Comparison of ENCODE assay signal across 1 cellular context in the genomic region with DNA sequence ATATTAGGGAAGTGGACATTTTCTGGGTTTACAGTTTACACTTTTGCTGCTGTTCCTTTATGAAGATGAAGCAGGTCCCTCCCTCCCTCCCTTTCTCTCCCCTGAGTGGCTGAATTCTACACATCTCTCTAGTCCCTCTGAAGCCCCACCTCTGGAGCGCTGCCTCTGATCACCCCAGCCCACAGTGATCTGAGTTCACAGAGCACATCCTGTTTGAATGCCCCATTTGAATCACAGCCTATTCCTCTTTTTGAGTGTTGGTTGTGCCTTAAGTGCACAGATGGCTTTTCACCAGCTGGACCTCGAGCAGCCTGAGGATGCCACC.
A peak's percentile ranks its signal among the peaks of the same experiment; 100 is the strongest.
TF ChIP-seq lines count a peak whose summit lies in the region.

No MANE protein-coding gene starts in this region.

TF ChIP-seq in HepG2, 621 proteins besides CTCF, POLR2A, EP300 and RAD21 (continued from another document):
- no peak for TF ChIP-seq ZNF318 (CRISPR knock-in tag; IDR thresholded peaks at IDR 0.05)
- no peak for TF ChIP-seq ZNF503 (CRISPR knock-in tag; IDR thresholded peaks at IDR 0.05)
- no peak for TF ChIP-seq LCORL (IDR thresholded peaks at IDR 0.05)
- TF ChIP-seq LCORL (CRISPR knock-in tag; IDR thresholded peaks at IDR 0.05) = peak; percentile 18; the same call in 1 of the 2 replicates
- TF ChIP-seq SALL2 (CRISPR knock-in tag; IDR thresholded peaks at IDR 0.05) = no peak
- TF ChIP-seq GATAD1 (CRISPR knock-in tag; IDR thresholded peaks at IDR 0.05) = no peak
- no peak for TF ChIP-seq SKI (IDR thresholded peaks at IDR 0.05; ENCODE audit: partially characterized antibody)
- TF ChIP-seq CCDC6 (CRISPR knock-in tag; IDR thresholded peaks at IDR 0.05) = no peak
- TF ChIP-seq ZNF510 (CRISPR knock-in tag; IDR thresholded peaks at IDR 0.05; ENCODE audit: low read depth) = no peak
- TF ChIP-seq PITX1 (CRISPR knock-in tag; IDR thresholded peaks at IDR 0.05) = no peak
- no peak for TF ChIP-seq ZNF569 (CRISPR knock-in tag; IDR thresholded peaks at IDR 0.05; ENCODE audit: borderline replicate concordance)
- TF ChIP-seq ZBTB8A (CRISPR knock-in tag; IDR thresholded peaks at IDR 0.05; ENCODE audit: borderline replicate concordance, low read depth) = no peak
- TF ChIP-seq STAG1 (CRISPR knock-in tag; IDR thresholded peaks at IDR 0.05) = no peak
- 0 out of 2 replicates have a peak, but pooled peaks have one; percentile 13 for TF ChIP-seq ZBTB2 (CRISPR knock-in tag; IDR thresholded peaks at IDR 0.05; ENCODE audit: low read depth)
- no peak for TF ChIP-seq AHR (CRISPR knock-in tag; IDR thresholded peaks at IDR 0.05)
- TF ChIP-seq NKX3-1 (CRISPR knock-in tag; IDR thresholded peaks at IDR 0.05) = no peak
- TF ChIP-seq ZNF224 (CRISPR knock-in tag; IDR thresholded peaks at IDR 0.05) = no peak
- TF ChIP-seq FOXC1 (CRISPR knock-in tag; IDR thresholded peaks at IDR 0.05; ENCODE audit: borderline replicate concordance) = no peak
- TF ChIP-seq ZNF326 (CRISPR knock-in tag; IDR thresholded peaks at IDR 0.05; ENCODE audit: borderline replicate concordance) = no peak
- no peak for TF ChIP-seq ZBTB3 (CRISPR knock-in tag; IDR thresholded peaks at IDR 0.05; ENCODE audit: borderline replicate concordance, low read depth)
- TF ChIP-seq, protein P1, sequence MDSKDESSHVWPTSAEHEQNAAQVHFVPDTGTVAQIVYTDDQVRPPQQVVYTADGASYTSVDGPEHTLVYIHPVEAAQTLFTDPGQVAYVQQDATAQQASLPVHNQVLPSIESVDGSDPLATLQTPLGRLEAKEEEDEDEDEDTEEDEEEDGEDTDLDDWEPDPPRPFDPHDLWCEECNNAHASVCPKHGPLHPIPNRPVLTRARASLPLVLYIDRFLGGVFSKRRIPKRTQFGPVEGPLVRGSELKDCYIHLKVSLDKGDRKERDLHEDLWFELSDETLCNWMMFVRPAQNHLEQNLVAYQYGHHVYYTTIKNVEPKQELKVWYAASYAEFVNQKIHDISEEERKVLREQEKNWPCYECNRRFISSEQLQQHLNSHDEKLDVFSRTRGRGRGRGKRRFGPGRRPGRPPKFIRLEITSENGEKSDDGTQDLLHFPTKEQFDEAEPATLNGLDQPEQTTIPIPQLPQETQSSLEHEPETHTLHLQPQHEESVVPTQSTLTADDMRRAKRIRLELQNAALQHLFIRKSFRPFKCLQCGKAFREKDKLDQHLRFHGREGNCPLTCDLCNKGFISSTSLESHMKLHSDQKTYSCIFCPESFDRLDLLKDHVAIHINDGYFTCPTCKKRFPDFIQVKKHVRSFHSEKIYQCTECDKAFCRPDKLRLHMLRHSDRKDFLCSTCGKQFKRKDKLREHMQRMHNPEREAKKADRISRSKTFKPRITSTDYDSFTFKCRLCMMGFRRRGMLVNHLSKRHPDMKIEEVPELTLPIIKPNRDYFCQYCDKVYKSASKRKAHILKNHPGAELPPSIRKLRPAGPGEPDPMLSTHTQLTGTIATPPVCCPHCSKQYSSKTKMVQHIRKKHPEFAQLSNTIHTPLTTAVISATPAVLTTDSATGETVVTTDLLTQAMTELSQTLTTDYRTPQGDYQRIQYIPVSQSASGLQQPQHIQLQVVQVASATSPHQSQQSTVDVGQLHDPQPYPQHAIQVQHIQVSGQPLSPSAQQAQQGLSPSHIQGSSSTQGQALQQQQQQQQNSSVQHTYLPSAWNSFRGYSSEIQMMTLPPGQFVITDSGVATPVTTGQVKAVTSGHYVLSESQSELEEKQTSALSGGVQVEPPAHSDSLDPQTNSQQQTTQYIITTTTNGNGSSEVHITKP (CRISPR knock-in tag; IDR thresholded peaks at IDR 0.05; ENCODE audit: low read depth) = no peak
- TF ChIP-seq ZFP62 (CRISPR knock-in tag; IDR thresholded peaks at IDR 0.05) = no peak
- no peak; the same call in 1 of the 2 replicates for TF ChIP-seq ZNF614 (CRISPR knock-in tag; IDR thresholded peaks at IDR 0.05; ENCODE audit: borderline replicate concordance)
- no peak for TF ChIP-seq SATB2 (CRISPR knock-in tag; IDR thresholded peaks at IDR 0.05)
- TF ChIP-seq MXD1 (CRISPR knock-in tag; IDR thresholded peaks at IDR 0.05) = no peak
- TF ChIP-seq KLF11 (CRISPR knock-in tag; IDR thresholded peaks at IDR 0.05) = no peak
- no peak for TF ChIP-seq ZNF432 (CRISPR knock-in tag; IDR thresholded peaks at IDR 0.05; ENCODE audit: borderline replicate concordance)
- no peak for TF ChIP-seq ZNF124 (CRISPR knock-in tag; IDR thresholded peaks at IDR 0.05)
- no peak for TF ChIP-seq ZNF44 (CRISPR knock-in tag; IDR thresholded peaks at IDR 0.05)
- TF ChIP-seq POLR2G (IDR thresholded peaks at IDR 0.05; ENCODE audit: low read depth, low read length) = peak; percentile 87
- TF ChIP-seq ZNF234 (CRISPR knock-in tag; conservative IDR thresholded peaks at IDR 0.05) = no peak
- TF ChIP-seq RFX5 (IDR thresholded peaks at IDR 0.05; ENCODE audit: low read depth, low read length) = no peak
- 0 out of 2 replicates have a peak, but pooled peaks have one; percentile 7 for TF ChIP-seq RCOR2 (CRISPR knock-in tag; IDR thresholded peaks at IDR 0.05)
- TF ChIP-seq, protein P2, sequence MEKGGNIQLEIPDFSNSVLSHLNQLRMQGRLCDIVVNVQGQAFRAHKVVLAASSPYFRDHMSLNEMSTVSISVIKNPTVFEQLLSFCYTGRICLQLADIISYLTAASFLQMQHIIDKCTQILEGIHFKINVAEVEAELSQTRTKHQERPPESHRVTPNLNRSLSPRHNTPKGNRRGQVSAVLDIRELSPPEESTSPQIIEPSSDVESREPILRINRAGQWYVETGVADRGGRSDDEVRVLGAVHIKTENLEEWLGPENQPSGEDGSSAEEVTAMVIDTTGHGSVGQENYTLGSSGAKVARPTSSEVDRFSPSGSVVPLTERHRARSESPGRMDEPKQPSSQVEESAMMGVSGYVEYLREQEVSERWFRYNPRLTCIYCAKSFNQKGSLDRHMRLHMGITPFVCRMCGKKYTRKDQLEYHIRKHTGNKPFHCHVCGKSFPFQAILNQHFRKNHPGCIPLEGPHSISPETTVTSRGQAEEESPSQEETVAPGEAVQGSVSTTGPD (CRISPR knock-in tag; IDR thresholded peaks at IDR 0.05) = no peak
- no peak for TF ChIP-seq FOXA1 (IDR thresholded peaks at IDR 0.05)
- no peak for TF ChIP-seq FOXA1 (CRISPR knock-in tag; IDR thresholded peaks at IDR 0.05)
- TF ChIP-seq CHCHD3 (CRISPR knock-in tag; IDR thresholded peaks at IDR 0.05) = no peak
- TF ChIP-seq MED8 (CRISPR knock-in tag; IDR thresholded peaks at IDR 0.05; ENCODE audit: insufficient replicate concordance) = no peak
- TF ChIP-seq, protein P3, sequence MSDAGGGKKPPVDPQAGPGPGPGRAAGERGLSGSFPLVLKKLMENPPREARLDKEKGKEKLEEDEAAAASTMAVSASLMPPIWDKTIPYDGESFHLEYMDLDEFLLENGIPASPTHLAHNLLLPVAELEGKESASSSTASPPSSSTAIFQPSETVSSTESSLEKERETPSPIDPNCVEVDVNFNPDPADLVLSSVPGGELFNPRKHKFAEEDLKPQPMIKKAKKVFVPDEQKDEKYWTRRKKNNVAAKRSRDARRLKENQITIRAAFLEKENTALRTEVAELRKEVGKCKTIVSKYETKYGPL (CRISPR knock-in tag; IDR thresholded peaks at IDR 0.05) = no peak
- no peak for TF ChIP-seq ZNF3 (CRISPR knock-in tag; IDR thresholded peaks at IDR 0.05)
- no peak for TF ChIP-seq KAT7 (CRISPR knock-in tag; IDR thresholded peaks at IDR 0.05; ENCODE audit: borderline replicate concordance)
- TF ChIP-seq NFRKB (IDR thresholded peaks at IDR 0.05) = no peak
- TF ChIP-seq KAT2B (IDR thresholded peaks at IDR 0.05; ENCODE audit: borderline replicate concordance, low read depth, low read length) = no peak
